Comparison of ENCODE assay signal across 24 cellular contexts in genomic region chr5:156322666-156323065, GRCh38. TPM values are rescaled to one million over a fixed set of nuclear protein-coding genes. Genes with fewer than 3 reads are reported as not detected.
"Had no signal": no experiment of that assay in that cellular context is flagged by ENCODE, and none has a peak within 500 bp of the region (broad histone marks: within the 10 kb centered on the region; RNA-seq: fewer than 3 reads in every experiment).

No MANE protein-coding gene starts in this region.

- H3K9ac ChIP-seq: KMS-11 had no signal

- H3K27me3 ChIP-seq: brain microvascular endothelial cell, cardiac muscle cell, MG63 had no signal

- DNase-seq: activated B cell treated with CpG ODN at 0.5 μM for 24 hours; activated CD4-positive, alpha-beta T cell treated with anti-CD3 and anti-CD28 coated beads for 1 hour; activated CD4-positive, alpha-beta T cell treated with anti-CD3 and anti-CD28 coated beads, Interleukin-2, amount 10 ng/mL, durations not matched to agents 24 days and 14 days; activated CD4-positive, alpha-beta T cell treated with anti-CD3 and anti-CD28 coated beads, Interleukin-2, amount 50 U/mL, for 48 hours; activated CD8-positive, alpha-beta memory T cell treated with anti-CD3 and anti-CD28 coated beads, Interleukin-2, amount 10 ng/mL, durations not matched to agents 7 days and 5 days; activated effector memory CD4-positive, alpha-beta T cell treated with Interleukin-2 at 50 U/mL for 16 hours; activated naive CD4-positive, alpha-beta T cell treated with Interleukin-2 at 50 U/mL for 16 hours; activated T-cell treated with anti-CD3 and anti-CD28 coated beads, Interleukin-2, amount 50 U/mL, for 24 hours; brain microvascular endothelial cell; MG63; NCI-H1048; NCI-H146; NCI-H187 treated with DMSO at 0.1 percent for 48 hours; NCI-H2081 treated with DMSO at 0.1 percent for 48 hours; NCI-H2171; NCI-H2227 treated with DMSO at 0.1 percent for 48 hours; NCI-H69; SIG-M5; T-helper 17 cell; T-helper 9 cell had no signal

- H3K36me3 ChIP-seq: brain microvascular endothelial cell, cardiac muscle cell, MG63 had no signal

- H3K27ac ChIP-seq: brain microvascular endothelial cell, cardiac muscle cell, KMS-11 had no signal

- H3K4me2 ChIP-seq: KMS-11 had no signal

- H3K4me3 ChIP-seq: cardiac muscle cell, MG63 had no signal

- ATAC-seq: activated CD8-positive, alpha-beta memory T cell treated with anti-CD3 and anti-CD28 coated beads, Interleukin-2, amount 10 ng/mL, durations not matched to agents 7 days and 5 days; T-helper 17 cell had no signal

RNA-seq across cellular contexts. Expression of gene SGCD, which starts 4.3 kb away (rescaled TPM):
- total RNA-seq: activated B cell treated with CpG ODN at 0.5 μM for 24 hours; activated CD4-positive, alpha-beta T cell treated with anti-CD3 and anti-CD28 coated beads, Interleukin-2, amount 10 ng/mL, durations not matched to agents 24 days and 14 days; activated CD8-positive, alpha-beta memory T cell treated with anti-CD3 and anti-CD28 coated beads, Interleukin-2, amount 10 ng/mL, durations not matched to agents 7 days and 5 days; activated T-helper 1 cell treated with anti-CD3 and anti-CD28 coated beads, Interleukin-12 subunit alpha, Interleukin-12 subunit beta, Interleukin-2, Interleukin-4 antibody, amounts not matched to agents 30 ng/mL and 10 ng/mL and 1 ng/mL, durations not matched to agents 14 hours and 24 hours and 36 hours; OCI-LY7; T-helper 17 cell had no signal
